Comparison of ENCODE assay signal across 1 cellular context in genomic region chr3:122076414-122077292, GRCh38.
A peak's percentile ranks its signal among the peaks of the same experiment; 100 is the strongest.
TF ChIP-seq lines count a peak whose summit lies in the region.

No MANE protein-coding gene starts in this region.

TF ChIP-seq in GM12878, 131 proteins besides CTCF, POLR2A, EP300 and RAD21 (continued from another document):
- no peak for TF ChIP-seq CUX1 (IDR thresholded peaks at IDR 0.05; ENCODE audit: insufficient replicate concordance, low read depth, low read length)
- no peak for TF ChIP-seq ATF3 (IDR thresholded peaks at IDR 0.05; ENCODE audit: borderline replicate concordance, extremely low read depth, low read depth, low read length)
- no peak for TF ChIP-seq NKRF (conservative IDR thresholded peaks at IDR 0.05)
- TF ChIP-seq RELA (IDR thresholded peaks at IDR 0.05; ENCODE audit: borderline replicate concordance, partially characterized antibody), result no peak
- TF ChIP-seq PBX3 (IDR thresholded peaks at IDR 0.05; ENCODE audit: insufficient replicate concordance, low read depth, low read length), result no peak
- TF ChIP-seq POU2F2 (IDR thresholded peaks at IDR 0.05; ENCODE audit: borderline replicate concordance, low read depth, low read length), result no peak
- no peak for TF ChIP-seq ZNF687 (IDR thresholded peaks at IDR 0.05)
- no peak for TF ChIP-seq SUPT20H (IDR thresholded peaks at IDR 0.05; ENCODE audit: borderline replicate concordance, control insufficient read depth, low read depth, low read length)
- TF ChIP-seq RAD51 (IDR thresholded peaks at IDR 0.05), result peak; percentile 10; the same call in 1 of the 2 replicates
- no peak for TF ChIP-seq GABPA (IDR thresholded peaks at IDR 0.05; ENCODE audit: low read depth)
- TF ChIP-seq E4F1 (IDR thresholded peaks at IDR 0.05; ENCODE audit: borderline replicate concordance, partially characterized antibody), result no peak
- TF ChIP-seq NR2C2 (IDR thresholded peaks at IDR 0.05; ENCODE audit: borderline replicate concordance, control insufficient read depth, insufficient read length, low read depth), result no peak
- TF ChIP-seq ZBED1 (IDR thresholded peaks at IDR 0.05; ENCODE audit: borderline replicate concordance), result no peak
- no peak for TF ChIP-seq PAX5 (IDR thresholded peaks at IDR 0.05; ENCODE audit: borderline replicate concordance, low read depth, low read length)
- TF ChIP-seq ZBTB4 (CRISPR knock-in tag; IDR thresholded peaks at IDR 0.05), result peak; percentile 44; the same call in 1 of the 2 replicates
- peak; percentile 35; the same call in 1 of the 2 replicates for TF ChIP-seq SPI1 (IDR thresholded peaks at IDR 0.05; ENCODE audit: borderline replicate concordance, insufficient read depth, low read depth, low read length)
- no peak for TF ChIP-seq ZNF217 (IDR thresholded peaks at IDR 0.05)
- peak; percentile 21 for TF ChIP-seq MEF2B (IDR thresholded peaks at IDR 0.05; ENCODE audit: partially characterized antibody, poor library complexity, severe bottlenecking)
- no peak for TF ChIP-seq NFXL1 (IDR thresholded peaks at IDR 0.05; ENCODE audit: borderline replicate concordance)
- TF ChIP-seq BRCA1 (IDR thresholded peaks at IDR 0.05; ENCODE audit: low read depth, low read length), result no peak
- no peak for TF ChIP-seq EED (IDR thresholded peaks at IDR 0.05; ENCODE audit: low read depth)
- no peak for TF ChIP-seq LARP7 (IDR thresholded peaks at IDR 0.05)
- no peak for TF ChIP-seq MTA2 (IDR thresholded peaks at IDR 0.05; ENCODE audit: low read depth)
- TF ChIP-seq YBX1 (IDR thresholded peaks at IDR 0.05), result no peak
- TF ChIP-seq NRF1 (conservative IDR thresholded peaks at IDR 0.05; ENCODE audit: low read depth, low read length), result no peak
- TF ChIP-seq CHD2 (IDR thresholded peaks at IDR 0.05; ENCODE audit: borderline replicate concordance, low read depth, low read length), result no peak
- peak; percentile 64; the same call in 1 of the 2 replicates for TF ChIP-seq MAX (IDR thresholded peaks at IDR 0.05; ENCODE audit: low read depth, low read length)
- no peak for TF ChIP-seq IKZF2 (IDR thresholded peaks at IDR 0.05)
- TF ChIP-seq ZNF24 (IDR thresholded peaks at IDR 0.05), result no peak
- no peak for TF ChIP-seq RB1 (IDR thresholded peaks at IDR 0.05; ENCODE audit: borderline replicate concordance)
- TF ChIP-seq RFX5 (IDR thresholded peaks at IDR 0.05; ENCODE audit: low read depth, low read length), result no peak
- no peak for TF ChIP-seq POLR2AphosphoS5 (IDR thresholded peaks at IDR 0.05; ENCODE audit: low read length)
